Comparison of ENCODE assay signal across 9 cellular contexts in the genomic region with DNA sequence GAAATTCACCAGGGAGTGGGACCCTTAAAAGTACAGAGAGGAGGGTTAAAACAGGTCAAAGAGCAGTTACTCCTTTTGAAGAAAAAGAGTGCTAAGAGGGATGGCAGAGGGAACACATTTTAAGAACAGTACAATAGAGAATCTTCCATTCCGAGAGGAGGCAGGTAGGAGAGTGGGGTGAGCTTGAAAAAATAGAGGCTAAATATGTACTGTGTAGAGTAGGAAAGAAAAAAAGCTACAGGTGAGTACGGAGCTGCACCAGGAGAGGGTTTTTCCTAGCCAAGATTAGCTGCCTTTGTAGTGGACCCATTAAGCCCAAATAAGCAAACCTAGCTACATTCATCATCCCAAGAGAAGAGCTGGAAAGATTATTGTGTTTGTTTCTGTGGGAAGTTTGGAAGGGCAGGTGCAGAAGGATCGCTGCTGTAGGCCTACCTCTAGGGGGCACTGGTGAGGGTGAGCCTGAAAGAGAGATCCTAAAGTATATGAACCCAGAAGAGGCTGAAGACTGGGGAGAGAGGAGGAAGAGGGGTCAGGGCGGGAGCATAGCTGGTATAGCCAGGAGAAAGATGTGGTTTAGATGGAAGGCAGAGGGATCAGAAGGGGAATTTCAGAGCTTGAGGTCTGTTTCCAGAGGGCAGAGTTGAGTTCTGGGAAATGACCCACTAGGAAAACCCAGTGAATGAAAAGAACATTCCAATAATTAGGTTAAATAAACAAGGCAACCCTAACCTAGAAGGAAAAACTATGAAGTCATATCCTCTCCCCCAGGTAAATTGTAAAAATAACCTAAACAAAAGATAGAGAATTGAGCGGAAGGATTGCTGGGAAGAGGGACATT. TPM values are rescaled to one million over a fixed set of nuclear protein-coding genes. Genes with fewer than 3 reads are reported as not detected.
DNase-seq lines count a peak whose midpoint lies in the region; ATAC-seq, FAIRE-seq and TF ChIP-seq lines count a peak whose summit lies in the region.
"Had no signal": no experiment of that assay in that cellular context is flagged by ENCODE, and none has a peak within 500 bp of the region (broad histone marks: within the 10 kb centered on the region; RNA-seq: fewer than 3 reads in every experiment).

No MANE protein-coding gene starts in this region.

- H3K4me3 ChIP-seq in cardiac fibroblast (replicated peaks in 1 of 2; ENCODE audit: low read depth in 2 of 2, low read length in 2 of 2), result no peak overlapping the region
- H3K4me3 ChIP-seq in mesendoderm (ENCODE audit: low read length), result no peak overlapping the region
- H3K4me3 ChIP-seq: SK-N-MC had no signal

- no peak overlapping the region for H3K4me2 ChIP-seq in mesendoderm (ENCODE audit: low read length)

- H3K79me1 ChIP-seq in mesendoderm (ENCODE audit: low read length), result no peaks in the 10 kb centered on the region

- ATAC-seq in HG02885 (IDR thresholded peaks at IDR 0.05; ENCODE audit: poor library complexity, unreplicated experiment) (peak; percentile 35), GM18867 (IDR thresholded peaks at IDR 0.05; ENCODE audit: unreplicated experiment) (no peak), GM21619 (IDR thresholded peaks at IDR 0.05; ENCODE audit: unreplicated experiment) (no peak)

- H3K18ac ChIP-seq in mesendoderm (ENCODE audit: low read length), result no peak overlapping the region

- no peak overlapping the region for H4K8ac ChIP-seq in mesendoderm (ENCODE audit: low read depth, low read length)

- H3K4me1 ChIP-seq in mesendoderm (ENCODE audit: control insufficient read depth, low read depth, low read length), result no peaks in the 10 kb centered on the region

- no peak overlapping the region for H2BK120ac ChIP-seq in mesendoderm (ENCODE audit: low read depth, low read length)

- DNase-seq in COLO668 (lab: John Stamatoyannopoulos, UW; ENCODE audit: unreplicated experiment) (peak; percentile 11), T-helper 9 cell (peak; percentile 42), cardiac fibroblast (ENCODE audit: low read depth in 2 of 2) (peak; percentile 55 to 60), mesendoderm (peak; percentile 67), frontal cortex (ENCODE audit: low spot score in 2 of 2) (no peak)

- H3K36me3 ChIP-seq in mesendoderm (ENCODE audit: control insufficient read depth, insufficient read depth, low read length), result no peaks in the 10 kb centered on the region

- H3K79me2 ChIP-seq in mesendoderm (ENCODE audit: control insufficient read depth, insufficient read depth, low read length), result no peaks in the 10 kb centered on the region

- H3K9ac ChIP-seq in mesendoderm (ENCODE audit: low read length), result no peak overlapping the region

- TF ChIP-seq CTCF in cardiac fibroblast (IDR thresholded peaks at IDR 0.05; ENCODE audit: low read depth, low read length), result peak; percentile 96

- H3K4ac ChIP-seq in mesendoderm (ENCODE audit: low read depth, low read length), result no peak overlapping the region

- no peaks in the 10 kb centered on the region for H3K27me3 ChIP-seq in mesendoderm (ENCODE audit: insufficient read depth, low read length, poor library complexity)

- H2BK15ac ChIP-seq in mesendoderm (replicated peaks; ENCODE audit: low read depth), result no peak overlapping the region

- no peak overlapping the region for H2BK5ac ChIP-seq in mesendoderm (ENCODE audit: low read length)

- no peak overlapping the region for H3K56ac ChIP-seq in mesendoderm (ENCODE audit: low read length)

- no peak overlapping the region for H2AK5ac ChIP-seq in mesendoderm (ENCODE audit: low read length)

- no CpG with 5 or more reads among the region's 5 CpGs for WGBS in mesendoderm (ENCODE audit: extremely low coverage, insufficient coverage, low lambda C conversion rate)

- no peak for FAIRE-seq in frontal cortex (lab: Jason Lieb, UNC)

- H3K27ac ChIP-seq in mesendoderm (ENCODE audit: low read depth, low read length), result no peak overlapping the region
- H3K27ac ChIP-seq: SK-N-MC had no signal

- H4K5ac ChIP-seq in mesendoderm (ENCODE audit: low read length), result no peak overlapping the region

- H3K23ac ChIP-seq in mesendoderm (ENCODE audit: low read length), result no peak overlapping the region

RNA-seq across cellular contexts. Expression of a gene that starts 50.2 kb away (rescaled TPM):
- 5.1 TPM for polyA plus RNA-seq in mesendoderm (2013, experiment 1 of 2)
- polyA plus RNA-seq in mesendoderm (2013, experiment 2 of 2), result 5.2 TPM
- 90.5 TPM for total RNA-seq in frontal cortex

Comparison
In these comparisons a context has a peak if more than half of its experiments do, and no peak if none do; other contexts are left out.
1. DNase-seq: peak in COLO668 (single experiment), T-helper 9 cell (single experiment), cardiac fibroblast (2 of 2) and mesendoderm (single experiment); none in frontal cortex (0 of 2).